ENCODE assay signal across 2 cellular contexts in genomic region chr2:69173706-69174105, GRCh38.
TF ChIP-seq lines count a peak whose summit lies in the region.

No MANE protein-coding gene starts in this region.

TF ChIP-seq in SK-N-SH, 30 proteins besides CTCF, POLR2A, EP300 and RAD21 (continued from another document):
- TF ChIP-seq IRF3 (IDR thresholded peaks at IDR 0.05; ENCODE audit: low read depth, low read length): no peak
- no peak for TF ChIP-seq TEAD4 (IDR thresholded peaks at IDR 0.05; ENCODE audit: borderline replicate concordance, insufficient read depth)
- no peak for TF ChIP-seq USF2 (IDR thresholded peaks at IDR 0.05; ENCODE audit: borderline replicate concordance, low read depth, low read length)
- no peak for TF ChIP-seq ZBTB33 (IDR thresholded peaks at IDR 0.05; ENCODE audit: borderline replicate concordance, low read depth)
- TF ChIP-seq GATA2 (CRISPR knock-in tag; IDR thresholded peaks at IDR 0.05): no peak
- TF ChIP-seq EZH2phosphoT487 (IDR thresholded peaks at IDR 0.05; ENCODE audit: borderline replicate concordance, low read depth): no peak
- TF ChIP-seq SMC3 (IDR thresholded peaks at IDR 0.05; ENCODE audit: low read depth, low read length): no peak
- no peak for TF ChIP-seq GABPA (IDR thresholded peaks at IDR 0.05; ENCODE audit: low read depth)
- no peak for TF ChIP-seq MXI1 (IDR thresholded peaks at IDR 0.05; ENCODE audit: low read depth, low read length)
- no peak for TF ChIP-seq NRF1 (IDR thresholded peaks at IDR 0.05; ENCODE audit: low read depth, low read length)
- no peak for TF ChIP-seq POLR2AphosphoS5 (IDR thresholded peaks at IDR 0.05; ENCODE audit: low read depth, low read length)
- TF ChIP-seq NFIC (IDR thresholded peaks at IDR 0.05; ENCODE audit: borderline replicate concordance): no peak
- TF ChIP-seq JUND (IDR thresholded peaks at IDR 0.05): no peak
- TF ChIP-seq REST (IDR thresholded peaks at IDR 0.05; ENCODE audit: low read depth, low read length): no peak
- TF ChIP-seq TCF12 (IDR thresholded peaks at IDR 0.05): no peak
- TF ChIP-seq FOXJ3 (CRISPR knock-in tag; IDR thresholded peaks at IDR 0.05): no peak

TF ChIP-seq in SK-N-SH treated with all-trans-retinoic acid at 6 μM for 48 hours, 23 proteins besides CTCF, POLR2A, EP300 and RAD21 (continued from another document):
- TF ChIP-seq TSHZ2 (CRISPR knock-in tag; IDR thresholded peaks at IDR 0.05) (no peak), OSR1 (CRISPR knock-in tag; IDR thresholded peaks at IDR 0.05) (no peak), CSDC2 (CRISPR knock-in tag; IDR thresholded peaks at IDR 0.05) (no peak), POU6F1 (CRISPR knock-in tag; IDR thresholded peaks at IDR 0.05; ENCODE audit: borderline replicate concordance, low read depth) (no peak)
